1 cellular context compared by ENCODE assay signal in the genomic region with DNA sequence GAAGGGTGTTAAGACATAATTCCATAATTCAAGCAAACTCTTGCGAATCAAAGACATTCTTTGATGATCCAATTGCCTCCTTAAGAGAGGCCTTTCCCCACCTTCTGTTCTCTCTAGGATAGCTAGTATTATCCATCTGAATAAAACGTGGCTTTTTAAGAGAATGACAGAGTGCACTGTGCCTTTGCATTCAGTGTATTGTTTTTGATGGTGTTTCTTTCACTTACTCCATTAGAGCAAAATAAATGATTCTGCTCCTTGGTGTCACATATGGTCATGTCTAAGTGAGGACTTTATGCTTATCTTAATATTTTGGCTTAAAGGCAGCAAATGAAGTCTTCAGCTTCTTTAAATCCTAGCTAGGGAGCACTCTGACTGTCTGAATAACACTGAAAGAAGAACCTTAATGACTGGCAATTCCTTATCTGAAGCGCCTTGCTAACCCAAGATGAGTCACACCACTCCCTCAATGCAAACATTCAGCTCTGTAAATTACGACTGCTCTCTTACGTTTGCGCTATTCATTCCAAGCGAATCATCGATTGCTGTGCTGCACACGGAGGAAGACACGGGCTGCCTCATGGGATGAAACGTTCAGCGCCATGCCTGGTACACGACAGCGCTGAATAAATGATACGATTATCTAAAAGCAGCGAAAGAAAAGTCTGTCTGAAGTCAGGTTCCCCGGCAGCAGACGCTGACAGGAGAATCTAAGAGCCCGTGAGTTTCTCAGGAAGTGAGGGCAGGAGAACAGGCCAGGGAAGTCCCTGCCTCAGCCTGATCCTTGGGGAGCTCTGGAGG.
TF ChIP-seq lines count a peak whose summit lies in the region.

No MANE protein-coding gene starts in this region.

TF ChIP-seq in K562, 482 proteins besides CTCF, POLR2A, EP300 and RAD21 (continued from another document and continues in another):
- TF ChIP-seq, protein P1, sequence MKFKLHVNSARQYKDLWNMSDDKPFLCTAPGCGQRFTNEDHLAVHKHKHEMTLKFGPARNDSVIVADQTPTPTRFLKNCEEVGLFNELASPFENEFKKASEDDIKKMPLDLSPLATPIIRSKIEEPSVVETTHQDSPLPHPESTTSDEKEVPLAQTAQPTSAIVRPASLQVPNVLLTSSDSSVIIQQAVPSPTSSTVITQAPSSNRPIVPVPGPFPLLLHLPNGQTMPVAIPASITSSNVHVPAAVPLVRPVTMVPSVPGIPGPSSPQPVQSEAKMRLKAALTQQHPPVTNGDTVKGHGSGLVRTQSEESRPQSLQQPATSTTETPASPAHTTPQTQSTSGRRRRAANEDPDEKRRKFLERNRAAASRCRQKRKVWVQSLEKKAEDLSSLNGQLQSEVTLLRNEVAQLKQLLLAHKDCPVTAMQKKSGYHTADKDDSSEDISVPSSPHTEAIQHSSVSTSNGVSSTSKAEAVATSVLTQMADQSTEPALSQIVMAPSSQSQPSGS (CRISPR knock-in tag; IDR thresholded peaks at IDR 0.05): no peak
- TF ChIP-seq, protein P2, sequence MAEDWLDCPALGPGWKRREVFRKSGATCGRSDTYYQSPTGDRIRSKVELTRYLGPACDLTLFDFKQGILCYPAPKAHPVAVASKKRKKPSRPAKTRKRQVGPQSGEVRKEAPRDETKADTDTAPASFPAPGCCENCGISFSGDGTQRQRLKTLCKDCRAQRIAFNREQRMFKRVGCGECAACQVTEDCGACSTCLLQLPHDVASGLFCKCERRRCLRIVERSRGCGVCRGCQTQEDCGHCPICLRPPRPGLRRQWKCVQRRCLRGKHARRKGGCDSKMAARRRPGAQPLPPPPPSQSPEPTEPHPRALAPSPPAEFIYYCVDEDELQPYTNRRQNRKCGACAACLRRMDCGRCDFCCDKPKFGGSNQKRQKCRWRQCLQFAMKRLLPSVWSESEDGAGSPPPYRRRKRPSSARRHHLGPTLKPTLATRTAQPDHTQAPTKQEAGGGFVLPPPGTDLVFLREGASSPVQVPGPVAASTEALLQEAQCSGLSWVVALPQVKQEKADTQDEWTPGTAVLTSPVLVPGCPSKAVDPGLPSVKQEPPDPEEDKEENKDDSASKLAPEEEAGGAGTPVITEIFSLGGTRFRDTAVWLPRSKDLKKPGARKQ (CRISPR knock-in tag; IDR thresholded peaks at IDR 0.05): no peak
- TF ChIP-seq NCOA4 (IDR thresholded peaks at IDR 0.05; ENCODE audit: partially characterized antibody) (no peak), JUND (IDR thresholded peaks at IDR 0.05; ENCODE audit: borderline replicate concordance, low read depth, low read length) (peak; percentile 99), JUND (tag; IDR thresholded peaks at IDR 0.05; ENCODE audit: borderline replicate concordance, low read depth, low read length) (peak; percentile 100), XRCC5 (IDR thresholded peaks at IDR 0.05; ENCODE audit: low read depth, low read length) (no peak), TBL1XR1 (IDR thresholded peaks at IDR 0.05; ENCODE audit: low read length in 2 of 2) (peak in 1 of 2 experiments; percentile 79; a peak in 2 of 4 replicates), MYC (IDR thresholded peaks at IDR 0.05; ENCODE audit: low read depth, low read length) (no peak), MYC (CRISPR knock-in tag; IDR thresholded peaks at IDR 0.05; ENCODE audit: borderline replicate concordance, low read depth) (no peak), SMARCA4 (IDR thresholded peaks at IDR 0.05) (peak; percentile 98), EP400 (IDR thresholded peaks at IDR 0.05) (no peak), DMBX1 (CRISPR knock-in tag; IDR thresholded peaks at IDR 0.05; ENCODE audit: borderline replicate concordance) (no peak; the same call in 1 of the 2 replicates), ZNF347 (CRISPR knock-in tag; IDR thresholded peaks at IDR 0.05; ENCODE audit: low read depth) (no peak), ZNF644 (tag; IDR thresholded peaks at IDR 0.05; ENCODE audit: low read depth) (no peak), SUPT5H (IDR thresholded peaks at IDR 0.05) (peak; percentile 48), HMG20B (CRISPR knock-in tag; IDR thresholded peaks at IDR 0.05) (no peak), SAP30 (IDR thresholded peaks at IDR 0.05; ENCODE audit: borderline replicate concordance, insufficient read depth, low read depth, low read length, poor library complexity, severe bottlenecking) (no peak), HDAC2 (IDR thresholded peaks at IDR 0.05) (no peak; the same call in 1 of the 2 replicates), ATF7 (IDR thresholded peaks at IDR 0.05) (peak; percentile 81), CBFA2T3 (IDR thresholded peaks at IDR 0.05) (peak; percentile 88), ZNF785 (CRISPR knock-in tag; IDR thresholded peaks at IDR 0.05) (no peak), STAT5B (CRISPR knock-in tag; IDR thresholded peaks at IDR 0.05) (no peak), PCBP2 (IDR thresholded peaks at IDR 0.05; ENCODE audit: low read depth, low read length, poor library complexity, severe bottlenecking) (no peak), ZNF780A (CRISPR knock-in tag; IDR thresholded peaks at IDR 0.05) (no peak), SP2 (IDR thresholded peaks at IDR 0.05; ENCODE audit: extremely low read depth, low read depth, low read length, poor library complexity, severe bottlenecking) (no peak), FOXK1 (CRISPR knock-in tag; IDR thresholded peaks at IDR 0.05; ENCODE audit: borderline replicate concordance) (no peak), CREM (IDR thresholded peaks at IDR 0.05; ENCODE audit: low read depth) (peak; percentile 60), ZNF24 (IDR thresholded peaks at IDR 0.05) (peak; percentile 72; the same call in 1 of the 2 replicates), ZNF384 (IDR thresholded peaks at IDR 0.05; ENCODE audit: low read depth, low read length) (no peak), FUS (optimal IDR thresholded peaks at IDR 0.05; ENCODE audit: low read depth, low read length) (no peak), ETS2 (tag; IDR thresholded peaks at IDR 0.05; ENCODE audit: borderline replicate concordance, poor library complexity, severe bottlenecking) (no peak), MECOM (CRISPR knock-in tag; IDR thresholded peaks at IDR 0.05) (0 out of 2 replicates have a peak, but pooled peaks have one; percentile 8), TCF7 (IDR thresholded peaks at IDR 0.05; ENCODE audit: borderline replicate concordance) (no peak), ASH1L (IDR thresholded peaks at IDR 0.05; ENCODE audit: borderline replicate concordance, low read depth, partially characterized antibody) (no peak), JUNB (CRISPR knock-in tag; conservative IDR thresholded peaks at IDR 0.05) (peak; percentile 82), CHD4 (IDR thresholded peaks at IDR 0.05; ENCODE audit: insufficient read depth, insufficient replicate concordance, low read depth, low read length, poor library complexity, severe bottlenecking) (no peak), ZKSCAN8 (CRISPR knock-in tag; IDR thresholded peaks at IDR 0.05) (0 out of 2 replicates have a peak, but pooled peaks have one; percentile 72), RHOXF2B (CRISPR knock-in tag; conservative IDR thresholded peaks at IDR 0.05) (no peak), ZFPM2 (CRISPR knock-in tag; IDR thresholded peaks at IDR 0.05) (no peak), ZNF699 (CRISPR knock-in tag; IDR thresholded peaks at IDR 0.05; ENCODE audit: insufficient replicate concordance) (no peak), PHB (CRISPR knock-in tag; IDR thresholded peaks at IDR 0.05) (no peak)
- TF ChIP-seq, protein P3, sequence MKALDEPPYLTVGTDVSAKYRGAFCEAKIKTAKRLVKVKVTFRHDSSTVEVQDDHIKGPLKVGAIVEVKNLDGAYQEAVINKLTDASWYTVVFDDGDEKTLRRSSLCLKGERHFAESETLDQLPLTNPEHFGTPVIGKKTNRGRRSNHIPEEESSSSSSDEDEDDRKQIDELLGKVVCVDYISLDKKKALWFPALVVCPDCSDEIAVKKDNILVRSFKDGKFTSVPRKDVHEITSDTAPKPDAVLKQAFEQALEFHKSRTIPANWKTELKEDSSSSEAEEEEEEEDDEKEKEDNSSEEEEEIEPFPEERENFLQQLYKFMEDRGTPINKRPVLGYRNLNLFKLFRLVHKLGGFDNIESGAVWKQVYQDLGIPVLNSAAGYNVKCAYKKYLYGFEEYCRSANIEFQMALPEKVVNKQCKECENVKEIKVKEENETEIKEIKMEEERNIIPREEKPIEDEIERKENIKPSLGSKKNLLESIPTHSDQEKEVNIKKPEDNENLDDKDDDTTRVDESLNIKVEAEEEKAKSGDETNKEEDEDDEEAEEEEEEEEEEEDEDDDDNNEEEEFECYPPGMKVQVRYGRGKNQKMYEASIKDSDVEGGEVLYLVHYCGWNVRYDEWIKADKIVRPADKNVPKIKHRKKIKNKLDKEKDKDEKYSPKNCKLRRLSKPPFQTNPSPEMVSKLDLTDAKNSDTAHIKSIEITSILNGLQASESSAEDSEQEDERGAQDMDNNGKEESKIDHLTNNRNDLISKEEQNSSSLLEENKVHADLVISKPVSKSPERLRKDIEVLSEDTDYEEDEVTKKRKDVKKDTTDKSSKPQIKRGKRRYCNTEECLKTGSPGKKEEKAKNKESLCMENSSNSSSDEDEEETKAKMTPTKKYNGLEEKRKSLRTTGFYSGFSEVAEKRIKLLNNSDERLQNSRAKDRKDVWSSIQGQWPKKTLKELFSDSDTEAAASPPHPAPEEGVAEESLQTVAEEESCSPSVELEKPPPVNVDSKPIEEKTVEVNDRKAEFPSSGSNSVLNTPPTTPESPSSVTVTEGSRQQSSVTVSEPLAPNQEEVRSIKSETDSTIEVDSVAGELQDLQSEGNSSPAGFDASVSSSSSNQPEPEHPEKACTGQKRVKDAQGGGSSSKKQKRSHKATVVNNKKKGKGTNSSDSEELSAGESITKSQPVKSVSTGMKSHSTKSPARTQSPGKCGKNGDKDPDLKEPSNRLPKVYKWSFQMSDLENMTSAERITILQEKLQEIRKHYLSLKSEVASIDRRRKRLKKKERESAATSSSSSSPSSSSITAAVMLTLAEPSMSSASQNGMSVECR (CRISPR knock-in tag; IDR thresholded peaks at IDR 0.05): no peak
- TF ChIP-seq, protein P4, sequence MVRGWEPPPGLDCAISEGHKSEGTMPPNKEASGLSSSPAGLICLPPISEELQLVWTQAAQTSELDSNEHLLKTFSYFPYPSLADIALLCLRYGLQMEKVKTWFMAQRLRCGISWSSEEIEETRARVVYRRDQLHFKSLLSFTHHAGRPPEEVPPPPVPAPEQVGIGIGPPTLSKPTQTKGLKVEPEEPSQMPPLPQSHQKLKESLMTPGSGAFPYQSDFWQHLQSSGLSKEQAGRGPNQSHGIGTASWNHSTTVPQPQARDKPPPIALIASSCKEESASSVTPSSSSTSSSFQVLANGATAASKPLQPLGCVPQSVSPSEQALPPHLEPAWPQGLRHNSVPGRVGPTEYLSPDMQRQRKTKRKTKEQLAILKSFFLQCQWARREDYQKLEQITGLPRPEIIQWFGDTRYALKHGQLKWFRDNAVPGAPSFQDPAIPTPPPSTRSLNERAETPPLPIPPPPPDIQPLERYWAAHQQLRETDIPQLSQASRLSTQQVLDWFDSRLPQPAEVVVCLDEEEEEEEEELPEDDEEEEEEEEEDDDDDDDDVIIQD (CRISPR knock-in tag; IDR thresholded peaks at IDR 0.05): no peak
- TF ChIP-seq, protein P5, sequence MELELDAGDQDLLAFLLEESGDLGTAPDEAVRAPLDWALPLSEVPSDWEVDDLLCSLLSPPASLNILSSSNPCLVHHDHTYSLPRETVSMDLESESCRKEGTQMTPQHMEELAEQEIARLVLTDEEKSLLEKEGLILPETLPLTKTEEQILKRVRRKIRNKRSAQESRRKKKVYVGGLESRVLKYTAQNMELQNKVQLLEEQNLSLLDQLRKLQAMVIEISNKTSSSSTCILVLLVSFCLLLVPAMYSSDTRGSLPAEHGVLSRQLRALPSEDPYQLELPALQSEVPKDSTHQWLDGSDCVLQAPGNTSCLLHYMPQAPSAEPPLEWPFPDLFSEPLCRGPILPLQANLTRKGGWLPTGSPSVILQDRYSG (tag; conservative IDR thresholded peaks at IDR 0.05; ENCODE audit: low read depth): no peak
- TF ChIP-seq, protein P6, sequence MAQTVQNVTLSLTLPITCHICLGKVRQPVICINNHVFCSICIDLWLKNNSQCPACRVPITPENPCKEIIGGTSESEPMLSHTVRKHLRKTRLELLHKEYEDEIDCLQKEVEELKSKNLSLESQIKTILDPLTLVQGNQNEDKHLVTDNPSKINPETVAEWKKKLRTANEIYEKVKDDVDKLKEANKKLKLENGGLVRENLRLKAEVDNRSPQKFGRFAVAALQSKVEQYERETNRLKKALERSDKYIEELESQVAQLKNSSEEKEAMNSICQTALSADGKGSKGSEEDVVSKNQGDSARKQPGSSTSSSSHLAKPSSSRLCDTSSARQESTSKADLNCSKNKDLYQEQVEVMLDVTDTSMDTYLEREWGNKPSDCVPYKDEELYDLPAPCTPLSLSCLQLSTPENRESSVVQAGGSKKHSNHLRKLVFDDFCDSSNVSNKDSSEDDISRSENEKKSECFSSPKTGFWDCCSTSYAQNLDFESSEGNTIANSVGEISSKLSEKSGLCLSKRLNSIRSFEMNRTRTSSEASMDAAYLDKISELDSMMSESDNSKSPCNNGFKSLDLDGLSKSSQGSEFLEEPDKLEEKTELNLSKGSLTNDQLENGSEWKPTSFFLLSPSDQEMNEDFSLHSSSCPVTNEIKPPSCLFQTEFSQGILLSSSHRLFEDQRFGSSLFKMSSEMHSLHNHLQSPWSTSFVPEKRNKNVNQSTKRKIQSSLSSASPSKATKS (CRISPR knock-in tag; IDR thresholded peaks at IDR 0.05): no peak
- TF ChIP-seq, protein P7, sequence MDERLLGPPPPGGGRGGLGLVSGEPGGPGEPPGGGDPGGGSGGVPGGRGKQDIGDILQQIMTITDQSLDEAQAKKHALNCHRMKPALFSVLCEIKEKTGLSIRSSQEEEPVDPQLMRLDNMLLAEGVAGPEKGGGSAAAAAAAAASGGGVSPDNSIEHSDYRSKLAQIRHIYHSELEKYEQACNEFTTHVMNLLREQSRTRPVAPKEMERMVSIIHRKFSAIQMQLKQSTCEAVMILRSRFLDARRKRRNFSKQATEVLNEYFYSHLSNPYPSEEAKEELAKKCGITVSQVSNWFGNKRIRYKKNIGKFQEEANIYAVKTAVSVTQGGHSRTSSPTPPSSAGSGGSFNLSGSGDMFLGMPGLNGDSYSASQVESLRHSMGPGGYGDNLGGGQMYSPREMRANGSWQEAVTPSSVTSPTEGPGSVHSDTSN (CRISPR knock-in tag; IDR thresholded peaks at IDR 0.05; ENCODE audit: low read depth): no peak
- TF ChIP-seq, protein P7 (tag; conservative IDR thresholded peaks at IDR 0.05; ENCODE audit: low read depth): peak; percentile 83
